In the genomic region with DNA sequence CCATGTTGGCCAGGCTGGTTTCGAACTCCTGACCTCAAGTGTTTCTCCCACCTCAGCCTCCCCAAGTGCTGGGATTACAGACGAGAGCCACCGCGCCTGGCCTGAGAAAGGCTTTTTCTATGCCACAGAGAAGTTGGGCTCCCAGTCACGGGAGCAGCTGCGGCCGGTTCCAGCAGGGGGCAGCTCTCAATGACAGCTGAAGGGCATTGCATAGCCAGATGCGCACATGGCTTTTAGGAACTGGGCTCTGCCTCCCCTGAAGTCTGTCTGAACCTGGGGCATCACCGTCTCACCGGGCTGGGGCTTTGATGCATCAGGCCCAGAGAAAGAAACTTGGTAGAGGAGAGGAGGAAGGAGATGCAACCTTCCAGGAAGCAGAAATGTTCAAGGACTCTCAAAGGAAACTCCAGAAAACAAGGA, we compare ENCODE assay signal across 8 cellular contexts.
DNase-seq lines count a peak whose midpoint lies in the region; ATAC-seq, FAIRE-seq and TF ChIP-seq lines count a peak whose summit lies in the region.

No MANE protein-coding gene starts in this region.

- H3K79me2 ChIP-seq in K562 (ENCODE audit: control insufficient read depth, insufficient read depth, low read length): no peaks in the 10 kb centered on the region

- TF ChIP-seq RAD21 in K562 (CRISPR knock-in tag; conservative IDR thresholded peaks at IDR 0.05 in 1 of 2, IDR thresholded peaks at IDR 0.05 in 1 of 2): peak; percentile 72 to 77

- no peak overlapping the region for H3K27ac ChIP-seq in K562 (ENCODE audit: extremely low read depth, low read depth, low read length)

- BruUV-seq in K562 (replicated peaks; lab: Mats Ljungman, UMichigan): no TSS peak

- H3K9me3 ChIP-seq in K562 (replicated peaks; ENCODE audit: control insufficient read depth, insufficient read depth, low read depth, low read length): no peaks in the 10 kb centered on the region

- peak; percentile 78 for FAIRE-seq in K562 (lab: Jason Lieb, UNC)

- in situ Hi-C loops in K562 (cut with MboI): loop anchor here (10.0 kb wide), 1 partner anchor 89 kb away; a partner anchor contains a TSS

- ATAC-seq in GM19397 (IDR thresholded peaks at IDR 0.05; ENCODE audit: unreplicated experiment) (peak; percentile 72), HG03457 (IDR thresholded peaks at IDR 0.05; ENCODE audit: unreplicated experiment) (peak; percentile 83), K562 (peak; percentile 84)

- DNase-seq in DMS79 (lab: John Stamatoyannopoulos, UW) (peak; percentile 6), OCI-M1 (lab: John Stamatoyannopoulos, UW) (peak; percentile 76), K562 (ENCODE audit: extremely low read depth in 1 of 4, low spot score in 3 of 4) (peak; percentile 63 to 72 (median 70)), inferior parietal cortex (ENCODE audit: extremely low spot score) (peak; percentile 39), cerebellum (ENCODE audit: low spot score) (no peak)
- DNase-seq in stimulated activated CD4-positive, alpha-beta T cell treated with anti-CD3 and anti-CD28 coated beads, Interleukin-2, amount 100 ng/mL, for 4 hours (ENCODE audit: low read depth): peak; percentile 3

- no peak for TF ChIP-seq POLR2A in K562 (conservative IDR thresholded peaks at IDR 0.05)

- no peaks in the 10 kb centered on the region for H4K20me1 ChIP-seq in K562 (replicated peaks; ENCODE audit: control insufficient read depth, insufficient read depth, low read length)

- H3K9me1 ChIP-seq in K562 (ENCODE audit: control insufficient read depth, insufficient read depth, low read length): peaks cover 3% of the 10 kb centered on the region

- TF ChIP-seq EP300 in K562 (IDR thresholded peaks at IDR 0.05; ENCODE audit: low read length): no peak

- peak; percentile 74 to 79 (median 75) for TF ChIP-seq CTCF in K562 (IDR thresholded peaks at IDR 0.05 in 2 of 3, conservative IDR thresholded peaks at IDR 0.05 in 1 of 3; ENCODE audit: insufficient read depth in 2 of 3, low read depth in 1 of 3, low read length in 3 of 3)

- CTCF ChIA-PET in K562 (lab: Yijun Ruan, JAX; ENCODE audit: low intra/inter-chr PET ratio): no interaction called here

- H2AFZ ChIP-seq in K562 (ENCODE audit: low read depth, low read length): peak overlapping the region; percentile 86

- no peak overlapping the region for H3K4me3 ChIP-seq in K562

- no peaks in the 10 kb centered on the region for H3K36me3 ChIP-seq in K562 (ENCODE audit: control insufficient read depth, insufficient read depth, low read length)

- intact Hi-C loops in K562 (cut with micrococcal nuclease): loop anchor here (1.0 kb wide), 1 partner anchor 90 kb away; a partner anchor contains a TSS

- H3K4me1 ChIP-seq in K562 (replicated peaks in 1 of 2; ENCODE audit: control insufficient read depth in 2 of 2, insufficient read depth in 2 of 2, low read length in 2 of 2): peaks cover 3 to 14% of the 10 kb centered on the region in 2 experiments; a peak in 3 of 5 replicates

- H3K9ac ChIP-seq in K562 (ENCODE audit: insufficient read depth in 1 of 2, low read depth in 2 of 2, low read length in 2 of 2): no peak overlapping the region

- POLR2A ChIA-PET in K562 (lab: Yijun Ruan, JAX): interaction anchor here (0.6 to 0.9 kb wide), 3 partner anchors 15 to 516 kb away, joined by 3 read pairs; no protein-coding TSS in a partner anchor

- WGBS in K562 (ENCODE audit: insufficient coverage, low coverage, missing lambda C conversion rate): 20% methylated on average over 10 of the region's 10 CpGs

- peaks cover 4 to 24% of the 10 kb centered on the region in 2 experiments; a peak in 3 of 5 replicates for H3K27me3 ChIP-seq in K562 (ENCODE audit: control insufficient read depth in 2 of 2, insufficient read depth in 2 of 2, low read length in 2 of 2)

- no peak overlapping the region for H3K4me2 ChIP-seq in K562 (ENCODE audit: insufficient read depth, low read length)

TF ChIP-seq in K562, 482 proteins besides CTCF, POLR2A, EP300 and RAD21 (continues in another document):
- TF ChIP-seq HDAC6 (IDR thresholded peaks at IDR 0.05; ENCODE audit: low read depth, low read length): no peak
- TF ChIP-seq, protein P1, sequence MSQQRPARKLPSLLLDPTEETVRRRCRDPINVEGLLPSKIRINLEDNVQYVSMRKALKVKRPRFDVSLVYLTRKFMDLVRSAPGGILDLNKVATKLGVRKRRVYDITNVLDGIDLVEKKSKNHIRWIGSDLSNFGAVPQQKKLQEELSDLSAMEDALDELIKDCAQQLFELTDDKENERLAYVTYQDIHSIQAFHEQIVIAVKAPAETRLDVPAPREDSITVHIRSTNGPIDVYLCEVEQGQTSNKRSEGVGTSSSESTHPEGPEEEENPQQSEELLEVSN (IDR thresholded peaks at IDR 0.05; ENCODE audit: borderline replicate concordance in 1 of 2, extremely low read depth in 1 of 2, insufficient read depth in 1 of 2, insufficient read length in 1 of 2, low read depth in 1 of 2, low read length in 1 of 2, poor library complexity in 1 of 2, severe bottlenecking in 1 of 2): peak in 1 of 2 experiments; percentile 60
- TF ChIP-seq ILF3 (IDR thresholded peaks at IDR 0.05; ENCODE audit: borderline replicate concordance): no peak
- no peak for TF ChIP-seq SAFB (IDR thresholded peaks at IDR 0.05; ENCODE audit: borderline replicate concordance, low read depth, low read length)
- TF ChIP-seq, protein P2, sequence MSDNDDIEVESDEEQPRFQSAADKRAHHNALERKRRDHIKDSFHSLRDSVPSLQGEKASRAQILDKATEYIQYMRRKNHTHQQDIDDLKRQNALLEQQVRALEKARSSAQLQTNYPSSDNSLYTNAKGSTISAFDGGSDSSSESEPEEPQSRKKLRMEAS (CRISPR knock-in tag; IDR thresholded peaks at IDR 0.05): peak; percentile 82
- TF ChIP-seq EP400 (IDR thresholded peaks at IDR 0.05): 0 out of 2 replicates have a peak, but pooled peaks have one; percentile 33
- TF ChIP-seq HDAC2 (IDR thresholded peaks at IDR 0.05): no peak
- no peak for TF ChIP-seq POLR2H (tag; IDR thresholded peaks at IDR 0.05; ENCODE audit: low read depth)
- TF ChIP-seq SMC3 (conservative IDR thresholded peaks at IDR 0.05; ENCODE audit: insufficient read depth, low read depth, low read length): peak; percentile 68; the same call in 1 of the 2 replicates
- TF ChIP-seq ETV6 (IDR thresholded peaks at IDR 0.05; ENCODE audit: borderline replicate concordance in 1 of 2, low read depth in 2 of 2, low read length in 1 of 2): no peak
- no peak for TF ChIP-seq ETV6 (CRISPR knock-in tag; IDR thresholded peaks at IDR 0.05; ENCODE audit: borderline replicate concordance)
- no peak for TF ChIP-seq FUS (optimal IDR thresholded peaks at IDR 0.05; ENCODE audit: low read depth, low read length)
- peak; percentile 80 for TF ChIP-seq BHLHE40 (IDR thresholded peaks at IDR 0.05; ENCODE audit: low read length)
- no peak for TF ChIP-seq CHD1 (IDR thresholded peaks at IDR 0.05; ENCODE audit: low read length)
- TF ChIP-seq, protein P3, sequence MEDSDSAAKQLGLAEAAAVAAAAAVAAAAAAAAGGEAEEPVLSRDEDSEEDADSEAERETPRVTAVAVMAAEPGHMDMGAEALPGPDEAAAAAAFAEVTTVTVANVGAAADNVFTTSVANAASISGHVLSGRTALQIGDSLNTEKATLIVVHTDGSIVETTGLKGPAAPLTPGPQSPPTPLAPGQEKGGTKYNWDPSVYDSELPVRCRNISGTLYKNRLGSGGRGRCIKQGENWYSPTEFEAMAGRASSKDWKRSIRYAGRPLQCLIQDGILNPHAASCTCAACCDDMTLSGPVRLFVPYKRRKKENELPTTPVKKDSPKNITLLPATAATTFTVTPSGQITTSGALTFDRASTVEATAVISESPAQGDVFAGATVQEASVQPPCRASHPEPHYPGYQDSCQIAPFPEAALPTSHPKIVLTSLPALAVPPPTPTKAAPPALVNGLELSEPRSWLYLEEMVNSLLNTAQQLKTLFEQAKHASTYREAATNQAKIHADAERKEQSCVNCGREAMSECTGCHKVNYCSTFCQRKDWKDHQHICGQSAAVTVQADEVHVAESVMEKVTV (CRISPR knock-in tag; IDR thresholded peaks at IDR 0.05): peak; percentile 57; the same call in 1 of the 2 replicates
- TF ChIP-seq, protein P4, sequence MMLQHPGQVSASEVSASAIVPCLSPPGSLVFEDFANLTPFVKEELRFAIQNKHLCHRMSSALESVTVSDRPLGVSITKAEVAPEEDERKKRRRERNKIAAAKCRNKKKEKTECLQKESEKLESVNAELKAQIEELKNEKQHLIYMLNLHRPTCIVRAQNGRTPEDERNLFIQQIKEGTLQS (IDR thresholded peaks at IDR 0.05): no peak
- TF ChIP-seq, protein P4 (CRISPR knock-in tag; conservative IDR thresholded peaks at IDR 0.05): no peak
- no peak for TF ChIP-seq ZNF507 (tag; conservative IDR thresholded peaks at IDR 0.05)
- 0 out of 2 replicates have a peak, but pooled peaks have one; percentile 26 for TF ChIP-seq CREM (IDR thresholded peaks at IDR 0.05; ENCODE audit: low read depth)
- no peak for TF ChIP-seq ARHGAP35 (IDR thresholded peaks at IDR 0.05; ENCODE audit: partially characterized antibody)
- no peak for TF ChIP-seq MED1 (CRISPR knock-in tag; IDR thresholded peaks at IDR 0.05; ENCODE audit: borderline replicate concordance)
- TF ChIP-seq KHSRP (IDR thresholded peaks at IDR 0.05): no peak
- TF ChIP-seq CBFA2T2 (conservative IDR thresholded peaks at IDR 0.05): no peak
- 0 out of 2 replicates have a peak, but pooled peaks have one; percentile 25 for TF ChIP-seq JUND (IDR thresholded peaks at IDR 0.05; ENCODE audit: borderline replicate concordance, low read depth, low read length)
- peak; percentile 36; the same call in 1 of the 3 replicates for TF ChIP-seq JUND (tag; IDR thresholded peaks at IDR 0.05; ENCODE audit: borderline replicate concordance, low read depth, low read length)
